7 cellular contexts compared by ENCODE assay signal in the genomic region with DNA sequence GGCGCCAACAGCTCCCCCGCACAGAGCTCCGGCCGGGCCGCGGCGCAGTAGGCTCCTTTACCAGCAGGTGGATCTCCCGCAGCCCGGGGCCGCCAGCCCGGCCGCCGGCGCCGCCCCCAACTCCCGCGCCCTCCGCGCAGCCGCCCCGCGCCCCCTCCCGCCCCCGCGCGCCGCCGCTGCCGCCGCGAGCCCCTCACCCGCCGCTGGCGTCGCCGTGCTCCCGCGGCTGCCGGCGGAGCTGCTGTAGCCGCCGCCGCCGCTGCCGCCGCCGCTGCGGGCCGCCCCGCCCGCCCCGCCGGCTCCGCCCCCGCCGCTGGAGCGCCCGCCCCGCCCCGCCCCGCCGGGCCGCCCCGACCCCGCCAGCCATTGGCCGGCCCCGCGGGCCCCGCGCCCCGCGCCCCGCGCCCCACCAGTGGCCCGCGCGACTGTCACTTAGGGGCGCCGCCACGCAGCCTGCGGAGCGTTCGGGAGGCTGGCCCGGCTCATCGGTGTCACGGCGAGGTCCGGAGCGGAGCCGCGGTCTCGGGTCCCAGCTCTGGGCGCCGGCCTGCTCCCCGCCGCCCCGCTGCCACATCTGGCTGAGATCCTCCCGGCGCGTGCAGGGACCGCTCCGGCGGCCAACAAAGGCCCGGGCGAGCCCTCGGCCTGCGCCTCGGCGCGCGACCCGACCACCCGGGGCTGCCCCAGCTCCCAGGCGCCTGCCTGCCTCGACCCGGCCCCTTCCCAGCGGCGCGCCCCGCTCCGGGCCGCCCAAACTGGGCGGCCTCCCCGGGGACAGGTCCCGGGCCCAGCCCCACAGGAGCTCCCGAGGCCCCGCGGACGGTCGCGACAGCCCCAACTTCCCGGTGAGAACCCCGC. TPM values are rescaled to one million over a fixed set of nuclear protein-coding genes. Genes with fewer than 3 reads are reported as not detected.
A peak's percentile ranks its signal among the peaks of the same experiment; 100 is the strongest.
DNase-seq lines count a peak whose midpoint lies in the region; ATAC-seq, FAIRE-seq and TF ChIP-seq lines count a peak whose summit lies in the region.

A gene (minus strand): TSS at position 282 of the 858 bp plus-strand sequence. CDS start 4,800 bp downstream, outside the sequence.

- H3K36me3 ChIP-seq in H7 (replicated peaks; ENCODE audit: control insufficient read depth, insufficient read depth, low read length): no peaks in the 10 kb centered on the region
- peaks cover 0 to 3% of the 10 kb centered on the region in 2 experiments; a peak in 3 of 5 replicates for H3K36me3 ChIP-seq in HepG2 (replicated peaks in 1 of 2; ENCODE audit: control insufficient read depth in 1 of 2, insufficient read depth in 2 of 2, low read length in 2 of 2)

- H2AFZ ChIP-seq in HepG2 (ENCODE audit: low read length): no peak within 1 kb of the TSS

- H4K20me1 ChIP-seq in HepG2 (ENCODE audit: insufficient read depth, low read length): no peaks in the 10 kb centered on the region

- TF ChIP-seq EP300 in HepG2 (IDR thresholded peaks at IDR 0.05; ENCODE audit: low read depth in 2 of 2, low read length in 2 of 2) (peak in 1 of 2 experiments; percentile 35; a peak in 1 of 4 replicates), HepG2 (CRISPR knock-in tag; IDR thresholded peaks at IDR 0.05; ENCODE audit: borderline replicate concordance) (no peak)

- TF ChIP-seq POLR2A in HepG2 (IDR thresholded peaks at IDR 0.05; ENCODE audit: insufficient read depth in 1 of 2, low read depth in 2 of 2, low read length in 2 of 2): peak; percentile 79 to 96

- BruUV-seq in HepG2 (replicated peaks; lab: Mats Ljungman, UMichigan): no TSS peak

- peak within 1 kb of the TSS; percentile 83 for H3K4me2 ChIP-seq in HepG2 (ENCODE audit: low read depth, low read length)

- no peaks in the 10 kb centered on the region for H3K9me3 ChIP-seq in HepG2 (ENCODE audit: low read length)

- peak; percentile 23 for TF ChIP-seq CTCF in GM12873 (IDR thresholded peaks at IDR 0.05; ENCODE audit: insufficient read depth, low read depth, low read length, missing control alignments)
- peak; percentile 21 for TF ChIP-seq CTCF in choroid plexus epithelial cell (conservative IDR thresholded peaks at IDR 0.05; ENCODE audit: low read depth, low read length)
- TF ChIP-seq CTCF in HepG2 (CRISPR knock-in tag; IDR thresholded peaks at IDR 0.05): no peak

- H3K27ac ChIP-seq in HepG2 (ENCODE audit: extremely low read length, insufficient read depth, low read length): peak within 1 kb of the TSS; percentile 91

- CTCF ChIA-PET in HepG2 (lab: Yijun Ruan, JAX; ENCODE audit: low intra/inter-chr PET ratio, low total read pairs): interaction anchor here (1.0 to 1.9 kb wide), 2 partner anchors 82 to 106 kb away, joined by 3 to 5 read pairs; no protein-coding TSS in a partner anchor

- DNase-seq in H7 (peak; percentile 94), NAMALWA (ENCODE audit: low spot score) (peak; percentile 73), choroid plexus epithelial cell (ENCODE audit: low read depth) (peak; percentile 11), HepG2 (ENCODE audit: low spot score) (peak; percentile 69)
- DNase-seq in activated CD4-positive, alpha-beta T cell treated with anti-CD3 and anti-CD28 coated beads for 1 hour: peak; percentile 66
- peak; percentile 61 to 72 for DNase-seq in stimulated activated CD4-positive, alpha-beta T cell treated with anti-CD3 and anti-CD28 coated beads, Interleukin-2, amount 100 ng/mL, for 48 hours

- H3K4me1 ChIP-seq in HepG2 (ENCODE audit: insufficient read depth, low read length): peaks cover 79% of the 10 kb centered on the region

- H3K4me3 ChIP-seq in H7 (ENCODE audit: insufficient read depth, low read depth, low read length): peak within 1 kb of the TSS; percentile 60
- peak within 1 kb of the TSS; percentile 57 for H3K4me3 ChIP-seq in choroid plexus epithelial cell (ENCODE audit: low read depth, low read length)
- H3K4me3 ChIP-seq in HepG2 (replicated peaks in 1 of 3; ENCODE audit: insufficient read depth in 1 of 3, low read depth in 2 of 3, low read length in 3 of 3): peak within 1 kb of the TSS; percentile 77 to 97 (median 96)

- H3K79me2 ChIP-seq in HepG2 (ENCODE audit: insufficient read depth, low read length): peaks cover 61% of the 10 kb centered on the region

- ATAC-seq in HepG2: peak; percentile 91

- TF ChIP-seq RAD21 in HepG2 (CRISPR knock-in tag; IDR thresholded peaks at IDR 0.05): peak; percentile 69

- POLR2A ChIA-PET in HepG2 (lab: Yijun Ruan, JAX): interaction anchor here (1.0 to 4.2 kb wide), 15 partner anchors 8 to 410 kb away, joined by 3 to 84 read pairs (median 12); a partner anchor contains a TSS

- H3K27me3 ChIP-seq in H7 (ENCODE audit: control insufficient read depth, insufficient read depth, low read length) (peaks cover 36% of the 10 kb centered on the region), HepG2 (ENCODE audit: control insufficient read depth in 1 of 2, insufficient read depth in 2 of 2, low read length in 2 of 2) (no peaks in the 10 kb centered on the region; a peak in 1 of 5 replicates)

- FAIRE-seq in HepG2 (lab: Jason Lieb, UNC): no peak

- 2% methylated on average over 28 of the region's 133 CpGs for WGBS in HepG2 (ENCODE audit: low lambda C conversion rate)

- in situ Hi-C loops in HepG2 (cut with HindIII; ENCODE audit: extremely low pct_ligation_motif_present, low pct_unique_long_range_greater_than_20kb): loop anchor here (5.0 kb wide), 1 partner anchor 106 kb away; no protein-coding TSS in a partner anchor

- intact Hi-C loops in HepG2 (cut with micrococcal nuclease; ENCODE audit: unreplicated experiment): loop anchor here (1.0 to 5.0 kb wide), 3 partner anchors 36 to 106 kb away; no protein-coding TSS in a partner anchor

- H3K9ac ChIP-seq in HepG2 (ENCODE audit: insufficient read depth, low read depth, low read length): peak within 1 kb of the TSS; percentile 99

TF ChIP-seq in HepG2, 621 proteins besides CTCF, POLR2A, EP300 and RAD21 (continues in another document):
- TF ChIP-seq SETDB1 (CRISPR knock-in tag; IDR thresholded peaks at IDR 0.05; ENCODE audit: borderline replicate concordance): no peak
- TF ChIP-seq ATF7-NPFF (CRISPR knock-in tag; IDR thresholded peaks at IDR 0.05; ENCODE audit: low read depth): peak; percentile 75
- TF ChIP-seq EZH2 (conservative IDR thresholded peaks at IDR 0.05; ENCODE audit: low read depth, low read length): no peak
- TF ChIP-seq ZNF460 (CRISPR knock-in tag; IDR thresholded peaks at IDR 0.05; ENCODE audit: borderline replicate concordance): no peak
- TF ChIP-seq, protein P1, sequence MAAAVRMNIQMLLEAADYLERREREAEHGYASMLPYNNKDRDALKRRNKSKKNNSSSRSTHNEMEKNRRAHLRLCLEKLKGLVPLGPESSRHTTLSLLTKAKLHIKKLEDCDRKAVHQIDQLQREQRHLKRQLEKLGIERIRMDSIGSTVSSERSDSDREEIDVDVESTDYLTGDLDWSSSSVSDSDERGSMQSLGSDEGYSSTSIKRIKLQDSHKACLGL (CRISPR knock-in tag; IDR thresholded peaks at IDR 0.05): peak; percentile 73; the same call in 1 of the 2 replicates
- TF ChIP-seq, protein P2, sequence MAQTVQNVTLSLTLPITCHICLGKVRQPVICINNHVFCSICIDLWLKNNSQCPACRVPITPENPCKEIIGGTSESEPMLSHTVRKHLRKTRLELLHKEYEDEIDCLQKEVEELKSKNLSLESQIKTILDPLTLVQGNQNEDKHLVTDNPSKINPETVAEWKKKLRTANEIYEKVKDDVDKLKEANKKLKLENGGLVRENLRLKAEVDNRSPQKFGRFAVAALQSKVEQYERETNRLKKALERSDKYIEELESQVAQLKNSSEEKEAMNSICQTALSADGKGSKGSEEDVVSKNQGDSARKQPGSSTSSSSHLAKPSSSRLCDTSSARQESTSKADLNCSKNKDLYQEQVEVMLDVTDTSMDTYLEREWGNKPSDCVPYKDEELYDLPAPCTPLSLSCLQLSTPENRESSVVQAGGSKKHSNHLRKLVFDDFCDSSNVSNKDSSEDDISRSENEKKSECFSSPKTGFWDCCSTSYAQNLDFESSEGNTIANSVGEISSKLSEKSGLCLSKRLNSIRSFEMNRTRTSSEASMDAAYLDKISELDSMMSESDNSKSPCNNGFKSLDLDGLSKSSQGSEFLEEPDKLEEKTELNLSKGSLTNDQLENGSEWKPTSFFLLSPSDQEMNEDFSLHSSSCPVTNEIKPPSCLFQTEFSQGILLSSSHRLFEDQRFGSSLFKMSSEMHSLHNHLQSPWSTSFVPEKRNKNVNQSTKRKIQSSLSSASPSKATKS (CRISPR knock-in tag; IDR thresholded peaks at IDR 0.05): no peak
- no peak for TF ChIP-seq ZNF570 (CRISPR knock-in tag; IDR thresholded peaks at IDR 0.05; ENCODE audit: borderline replicate concordance)
- peak; percentile 24; the same call in 1 of the 2 replicates for TF ChIP-seq TOPORS (CRISPR knock-in tag; IDR thresholded peaks at IDR 0.05)
- peak; percentile 58; the same call in 1 of the 2 replicates for TF ChIP-seq REXO4 (CRISPR knock-in tag; IDR thresholded peaks at IDR 0.05; ENCODE audit: borderline replicate concordance)
- peak; percentile 69 for TF ChIP-seq HOXA5 (CRISPR knock-in tag; IDR thresholded peaks at IDR 0.05)
- no peak for TF ChIP-seq ZNF234 (CRISPR knock-in tag; conservative IDR thresholded peaks at IDR 0.05)

RNA-seq across cellular contexts. Expression of the gene that starts here (rescaled TPM):
- 0.70 and 2.1 TPM in 2 replicates for total RNA-seq in H7 (2014; rRNA removed; shearing (Covaris generic))
- total RNA-seq in HepG2 (2016; rRNA removed; fragmentation: Illumina TruSeq; extraction: Trizol): 90.9 and 97.6 TPM in 2 replicates
- 50.4 and 51.6 TPM in 2 replicates for total RNA-seq in HepG2 (2016; cell fraction: cytosol; rRNA removed; fragmentation: Illumina TruSeq; extraction: Trizol; ENCODE audit: low read depth)
- 92.4 and 95.8 TPM in 2 replicates for total RNA-seq in HepG2 (2016; cell fraction: insoluble cytoplasmic fraction; rRNA removed; fragmentation: Illumina TruSeq; extraction: Trizol)
- 77.5 and 91.0 TPM in 2 replicates for total RNA-seq in HepG2 (2016; cell fraction: membrane; rRNA removed; fragmentation: Illumina TruSeq; extraction: Trizol)
- 116 and 118 TPM in 2 replicates for total RNA-seq in HepG2 (2016; cell fraction: nucleus; rRNA removed; fragmentation: Illumina TruSeq; extraction: Trizol)
- polyA plus RNA-seq in HepG2 (2011; rRNA removed): 38.4 and 47.2 TPM in 2 replicates
- polyA plus RNA-seq in HepG2 (2011; cell fraction: cytosol; rRNA removed): 18.0 and 30.5 TPM in 2 replicates
- polyA plus RNA-seq in HepG2 (2011; cell fraction: nucleus; rRNA removed): 26.7 and 31.3 TPM in 2 replicates
- polyA plus RNA-seq in HepG2 (2012): 57.2 and 70.3 TPM in 2 replicates
- polyA plus RNA-seq in HepG2 (2016; cell fraction: cytosol; fragmentation: Illumina TruSeq; extraction: Trizol; ENCODE audit: low read depth): 40.5 and 43.0 TPM in 2 replicates
- polyA plus RNA-seq in HepG2 (2016; cell fraction: insoluble cytoplasmic fraction; fragmentation: Illumina TruSeq; extraction: Trizol; ENCODE audit: low read depth): 43.1 and 44.6 TPM in 2 replicates
- polyA plus RNA-seq in HepG2 (2016; cell fraction: membrane; fragmentation: Illumina TruSeq; extraction: Trizol; ENCODE audit: low read depth): 40.4 and 43.5 TPM in 2 replicates
- 58.4 and 61.2 TPM in 2 replicates for polyA plus RNA-seq in HepG2 (2016; cell fraction: nucleus; fragmentation: Illumina TruSeq; extraction: Trizol; ENCODE audit: insufficient read depth, low read depth)
- 0.05 and 64.4 TPM in 2 replicates for polyA minus RNA-seq in HepG2 (2011; rRNA and poly(A)+ RNA removed; ENCODE audit: low replicate concordance)
- polyA minus RNA-seq in HepG2 (2011; cell fraction: cytosol; rRNA and poly(A)+ RNA removed): 52.3 and 65.5 TPM in 2 replicates
- polyA minus RNA-seq in HepG2 (2011; cell fraction: nucleus; rRNA and poly(A)+ RNA removed): 154 and 209 TPM in 2 replicates

Comparison
In these comparisons a context has a peak if more than half of its experiments do, and no peak if none do; other contexts are left out.
1. Peak in every context shown above with its lines: DNase-seq, ATAC-seq, H3K4me3 ChIP-seq and H3K27ac ChIP-seq.
2. RNA of the gene that starts here (total RNA-seq): 50.4 to 118 TPM in HepG2; 0.70 to 2.1 TPM in H7; every median in the first group is over 10 times any median in the second.
3. DNase-seq: peak in every context shown above with its lines; median percentile 94 in H7; 73 in NAMALWA; 69 in HepG2; 66 in stimulated activated CD4-positive, alpha-beta T cell treated with anti-CD3 and anti-CD28 coated beads, Interleukin-2, amount 100 ng/mL, for 48 hours; 66 in activated CD4-positive, alpha-beta T cell treated with anti-CD3 and anti-CD28 coated beads for 1 hour; 11 in choroid plexus epithelial cell.